Comparison of ENCODE assay signal across 1 cellular context in the genomic region with DNA sequence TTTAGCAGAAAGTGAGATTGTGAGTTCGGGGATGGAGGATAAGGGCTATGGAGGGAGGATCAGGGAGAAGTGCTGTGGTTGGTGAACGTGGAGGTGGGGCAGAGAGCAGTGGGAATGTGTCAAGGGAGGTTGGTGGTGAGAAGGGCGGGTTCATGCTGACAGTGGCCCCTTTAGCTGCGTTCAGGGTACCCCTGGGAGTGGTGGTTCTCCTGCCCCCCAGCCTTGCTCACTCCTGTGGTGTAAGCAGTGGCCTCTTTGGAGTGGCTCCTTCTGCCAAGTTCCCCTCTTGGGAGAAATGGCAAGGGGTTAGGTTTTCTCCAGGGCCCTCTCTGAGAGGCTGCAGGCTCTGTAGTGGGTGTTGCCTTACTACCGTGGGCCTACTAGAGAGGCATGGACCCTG.
TF ChIP-seq lines count a peak whose summit lies in the region.

No MANE protein-coding gene starts in this region.

TF ChIP-seq in H1, 55 proteins besides CTCF, POLR2A, EP300 and RAD21 (continued from another document):
- no peak for TF ChIP-seq CHD1 (IDR thresholded peaks at IDR 0.05; ENCODE audit: low read depth, low read length)
- no peak for TF ChIP-seq CHD2 (IDR thresholded peaks at IDR 0.05; ENCODE audit: low read length)
- TF ChIP-seq GTF2F1 (IDR thresholded peaks at IDR 0.05; ENCODE audit: borderline replicate concordance, low read depth, low read length): no peak
- no peak for TF ChIP-seq GABPA (IDR thresholded peaks at IDR 0.05; ENCODE audit: borderline replicate concordance, insufficient read depth, low read length)
- TF ChIP-seq CEBPB (IDR thresholded peaks at IDR 0.05; ENCODE audit: low read depth, low read length): no peak
- TF ChIP-seq SIN3A (conservative IDR thresholded peaks at IDR 0.05 in 1 of 2, IDR thresholded peaks at IDR 0.05 in 1 of 2; ENCODE audit: low read depth in 1 of 2, low read length in 2 of 2): no peak
- TF ChIP-seq RBBP5 (IDR thresholded peaks at IDR 0.05; ENCODE audit: borderline replicate concordance, low read depth, low read length): no peak
- TF ChIP-seq SP4 (IDR thresholded peaks at IDR 0.05; ENCODE audit: low read length): no peak
- TF ChIP-seq CTBP2 (IDR thresholded peaks at IDR 0.05; ENCODE audit: borderline replicate concordance, insufficient read depth, insufficient read length, low read length): no peak
- no peak for TF ChIP-seq KDM1A (IDR thresholded peaks at IDR 0.05; ENCODE audit: borderline replicate concordance, low read length)
- TF ChIP-seq HDAC6 (IDR thresholded peaks at IDR 0.05; ENCODE audit: low read depth, low read length): no peak
